18 cellular contexts compared by ENCODE assay signal in the genomic region with DNA sequence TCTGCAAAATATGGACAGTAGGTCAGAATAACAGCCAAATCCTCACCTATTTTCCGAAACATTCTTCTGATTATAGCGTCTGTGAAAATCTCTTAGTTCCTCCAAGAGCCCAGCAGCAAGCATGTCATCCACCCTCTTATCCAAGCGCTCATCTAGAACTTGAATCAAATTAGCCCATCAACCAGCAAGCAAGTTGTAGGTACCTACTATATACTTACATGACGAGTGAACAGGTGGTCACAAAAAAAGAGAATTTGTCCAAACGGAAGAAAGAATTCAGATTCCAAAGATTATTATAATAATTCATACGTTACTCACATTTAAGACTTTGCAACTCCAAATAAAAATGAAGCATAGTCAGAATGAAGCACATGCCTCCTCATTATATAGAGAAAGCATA.
"Had no signal": no experiment of that assay in that cellular context is flagged by ENCODE, and none has a peak within 500 bp of the region (broad histone marks: within the 10 kb centered on the region; RNA-seq: fewer than 3 reads in every experiment).

No MANE protein-coding gene starts in this region.

- ATAC-seq: heart left ventricle, mucosa of descending colon, natural killer cell, sciatic nerve had no signal

- H3K27me3 Mint-ChIP-seq: type B pancreatic cell had no signal

- DNase-seq: cortex of kidney; dorsolateral prefrontal cortex; effector CD8-positive, alpha-beta T cell; foreskin melanocyte; heart left ventricle; hippocampal formation; mucosa of descending colon; natural killer cell; posterior cingulate gyrus; spleen; stimulated activated CD4-positive, alpha-beta T cell treated with anti-CD3 and anti-CD28 coated beads, Interleukin-15, amount 100 ng/mL, for 24 hours; stimulated activated CD4-positive, alpha-beta T cell treated with anti-CD3 and anti-CD28 coated beads, Interleukin-1b, Interleukin-23, amount 100 ng/mL, for 48 hours; stimulated activated naive CD4-positive, alpha-beta T cell; stomach; substantia nigra had no signal

- H3K4me3 Mint-ChIP-seq: natural killer cell, neural crest cell, type B pancreatic cell had no signal

- H3K9me3 Mint-ChIP-seq: natural killer cell, neural crest cell, type B pancreatic cell had no signal

- H3K27ac Mint-ChIP-seq: natural killer cell, type B pancreatic cell had no signal
